ENCODE assay signal across 18 cellular contexts in the genomic region with DNA sequence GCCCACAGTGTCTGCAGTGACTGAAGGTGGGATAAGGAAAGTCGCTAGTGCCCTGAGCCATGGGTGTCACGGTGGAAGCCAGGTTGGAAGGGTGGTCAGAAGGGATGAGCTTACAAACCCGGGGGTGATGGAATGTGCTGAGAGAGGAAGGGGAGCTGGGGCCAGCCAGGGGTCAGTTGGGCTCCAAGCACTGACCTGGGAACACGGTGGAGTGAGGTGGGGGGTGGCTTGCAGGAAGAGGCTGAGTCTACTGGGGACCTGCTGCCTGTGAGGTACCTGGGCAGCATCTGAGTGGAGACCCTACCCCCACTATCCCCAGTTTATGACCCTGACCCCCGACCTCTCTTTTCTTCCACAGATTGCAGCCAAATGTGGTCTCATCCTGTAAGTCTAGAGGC. TPM values are rescaled to one million over a fixed set of nuclear protein-coding genes. Genes with fewer than 3 reads are reported as not detected.
"Had no signal": no experiment of that assay in that cellular context is flagged by ENCODE, and none has a peak within 500 bp of the region (broad histone marks: within the 10 kb centered on the region; RNA-seq: fewer than 3 reads in every experiment).

No MANE protein-coding gene starts in this region.

- DNase-seq: activated CD4-positive, alpha-beta T cell treated with anti-CD3 and anti-CD28 coated beads for 36 hours; activated CD8-positive, alpha-beta memory T cell treated with anti-CD3 and anti-CD28 coated beads, Interleukin-2, amount 50 U/mL, for 4 hours; activated CD8-positive, alpha-beta T cell treated with anti-CD3 and anti-CD28 coated beads for 36 hours; activated naive CD8-positive, alpha-beta T cell treated with anti-CD3 and anti-CD28 coated beads, Interleukin-2, amount 10 ng/mL, durations not matched to agents 7 days and 5 days; activated T-cell treated with anti-CD3 and anti-CD28 coated beads, Interleukin-2, amount 50 U/mL, for 72 hours; esophagus squamous epithelium; foreskin fibroblast; left ventricle myocardium inferior; occipital lobe; stimulated activated CD4-positive, alpha-beta T cell treated with anti-CD3 and anti-CD28 coated beads, Interleukin-12 subunit alpha, Interleukin-12 subunit beta, amount 100 ng/mL, for 4 hours; stimulated activated naive CD8-positive, alpha-beta T cell treated with anti-CD3 and anti-CD28 coated beads, Interleukin-15, Interleukin-2, amounts not matched to agents 100 U/mL and 50 U/mL, for 24 hours; T-helper 9 cell; upper lobe of left lung had no signal

- ATAC-seq: activated CD4-positive, alpha-beta T cell treated with anti-CD3 and anti-CD28 coated beads for 36 hours; activated CD8-positive, alpha-beta T cell treated with anti-CD3 and anti-CD28 coated beads for 36 hours; activated T-cell treated with anti-CD3 and anti-CD28 coated beads, Interleukin-2, amount 50 U/mL, for 72 hours; psoas muscle; right lobe of liver; stimulated activated naive CD8-positive, alpha-beta T cell treated with anti-CD3 and anti-CD28 coated beads, Interleukin-15, Interleukin-2, amounts not matched to agents 100 U/mL and 50 U/mL, for 24 hours had no signal

- H3K4me3 ChIP-seq: esophagus squamous epithelium, left ventricle myocardium inferior, psoas muscle, right lobe of liver, suprapubic skin, upper lobe of left lung had no signal

- H3K9me3 Mint-ChIP-seq: activated CD8-positive, alpha-beta T cell treated with anti-CD3 and anti-CD28 coated beads for 36 hours; activated naive CD8-positive, alpha-beta T cell treated with anti-CD3 and anti-CD28 coated beads, Interleukin-2, amount 10 ng/mL, durations not matched to agents 7 days and 5 days; activated T-cell treated with anti-CD3 and anti-CD28 coated beads, Interleukin-2, amount 50 U/mL, for 72 hours; mesothelial cell of epicardium had no signal

- H3K27ac Mint-ChIP-seq: activated CD4-positive, alpha-beta T cell treated with anti-CD3 and anti-CD28 coated beads for 36 hours; activated CD8-positive, alpha-beta T cell treated with anti-CD3 and anti-CD28 coated beads for 36 hours; activated naive CD8-positive, alpha-beta T cell treated with anti-CD3 and anti-CD28 coated beads, Interleukin-2, amount 10 ng/mL, durations not matched to agents 7 days and 5 days; activated T-cell treated with anti-CD3 and anti-CD28 coated beads, Interleukin-2, amount 50 U/mL, for 72 hours; mesothelial cell of epicardium had no signal

- H3K27ac ChIP-seq: esophagus squamous epithelium, left ventricle myocardium inferior, psoas muscle, right lobe of liver, suprapubic skin, upper lobe of left lung, VCaP had no signal

- H3K27me3 ChIP-seq: right lobe of liver had no signal

- H3K36me3 ChIP-seq: left ventricle myocardium inferior, suprapubic skin, upper lobe of left lung had no signal

- H3K4me3 Mint-ChIP-seq: activated CD4-positive, alpha-beta T cell treated with anti-CD3 and anti-CD28 coated beads for 36 hours; activated CD8-positive, alpha-beta T cell treated with anti-CD3 and anti-CD28 coated beads for 36 hours; activated naive CD8-positive, alpha-beta T cell treated with anti-CD3 and anti-CD28 coated beads, Interleukin-2, amount 10 ng/mL, durations not matched to agents 7 days and 5 days; activated T-cell treated with anti-CD3 and anti-CD28 coated beads, Interleukin-2, amount 50 U/mL, for 72 hours; mesothelial cell of epicardium had no signal

- H3K36me3 Mint-ChIP-seq: activated naive CD8-positive, alpha-beta T cell treated with anti-CD3 and anti-CD28 coated beads, Interleukin-2, amount 10 ng/mL, durations not matched to agents 7 days and 5 days; mesothelial cell of epicardium had no signal

- H3K9me3 ChIP-seq: esophagus squamous epithelium, left ventricle myocardium inferior, psoas muscle, right lobe of liver, suprapubic skin, upper lobe of left lung had no signal

- H3K4me1 ChIP-seq: psoas muscle had no signal

RNA-seq across cellular contexts. Expression of a gene that starts 3.1 kb away (rescaled TPM):
- total RNA-seq: activated CD8-positive, alpha-beta T cell treated with anti-CD3 and anti-CD28 coated beads for 36 hours; activated naive CD8-positive, alpha-beta T cell treated with anti-CD3 and anti-CD28 coated beads, Interleukin-2, amount 10 ng/mL, durations not matched to agents 7 days and 5 days; left ventricle myocardium inferior; occipital lobe; psoas muscle had no signal
